Comparison of ENCODE assay signal across 18 cellular contexts in genomic region chr14:72444701-72445100, GRCh38.
DNase-seq lines count a peak whose midpoint lies in the region; ATAC-seq and TF ChIP-seq lines count a peak whose summit lies in the region.
"Had no signal": no experiment of that assay in that cellular context is flagged by ENCODE, and none has a peak within 500 bp of the region (broad histone marks: within the 10 kb centered on the region; RNA-seq: fewer than 3 reads in every experiment).

No MANE protein-coding gene starts in this region.

- H3K36me3 ChIP-seq in right lobe of liver, result no peaks in the 10 kb centered on the region
- H3K36me3 ChIP-seq: upper lobe of left lung had no signal

- H3K4me3 ChIP-seq in right lobe of liver, result no peak overlapping the region
- H3K4me3 ChIP-seq: body of pancreas, dorsolateral prefrontal cortex, K562, PC-9, upper lobe of left lung had no signal

- no peak overlapping the region for H3K27ac Mint-ChIP-seq in immature natural killer cell
- H3K27ac Mint-ChIP-seq: H9 had no signal

- H3K9me3 ChIP-seq in right lobe of liver, result no peaks in the 10 kb centered on the region
- H3K9me3 ChIP-seq: body of pancreas, upper lobe of left lung had no signal

- TF ChIP-seq CTCF in right lobe of liver (IDR thresholded peaks at IDR 0.05), result no peak

- peaks cover 0 to 6% (median 1%) of the 10 kb centered on the region in 3 donors for H3K27me3 Mint-ChIP-seq in immature natural killer cell (ENCODE audit: low read depth in 3 of 3)

- no peaks in the 10 kb centered on the region for H3K36me3 Mint-ChIP-seq in immature natural killer cell

- intact Hi-C loops in left ventricle myocardium superior (cut with micrococcal nuclease), result no loop called here
- intact Hi-C loops in right lobe of liver (cut with DNase I), result no loop called here

- H3K4me3 Mint-ChIP-seq in immature natural killer cell, result peak overlapping the region in 3 of 5 donors; percentile 71 to 81 (median 76)
- H3K4me3 Mint-ChIP-seq: H9 had no signal

- WGBS in right lobe of liver (ENCODE audit: insufficient coverage, low coverage, low lambda C conversion rate, missing lambda C conversion rate), result 63% methylated on average over 3 of the region's 6 CpGs

- H3K4me1 ChIP-seq in right lobe of liver, result no peaks in the 10 kb centered on the region
- H3K4me1 ChIP-seq: body of pancreas, upper lobe of left lung had no signal

- H3K9me3 Mint-ChIP-seq in immature natural killer cell, result no peaks in the 10 kb centered on the region
- H3K9me3 Mint-ChIP-seq: H9 had no signal

- ATAC-seq in left ventricle myocardium superior (no peak), right lobe of liver (no peak)
- ATAC-seq: body of pancreas, K562 had no signal

- TF ChIP-seq POLR2A in right lobe of liver (IDR thresholded peaks at IDR 0.05), result no peak

- DNase-seq in NCI-H524 (lab: John Stamatoyannopoulos, UW), result peak; percentile 26 to 69
- DNase-seq in NCI-H524 treated with DMSO at 0.1 percent for 48 hours (lab: John Stamatoyannopoulos, UW), result no peak
- DNase-seq in EL, result peak; percentile 12
- DNase-seq in RPMI7951 (ENCODE audit: low read depth), result peak; percentile 31
- no peak for DNase-seq in immature natural killer cell
- no peak for DNase-seq in left ventricle myocardium superior
- no peak for DNase-seq in right lobe of liver
- no peak for DNase-seq in NCI-H2171 (lab: John Stamatoyannopoulos, UW)
- DNase-seq: activated gamma-delta T cell, body of pancreas, dorsolateral prefrontal cortex, H9, hippocampal formation, NCI-H1417, NCI-H2227 treated with DMSO at 0.1 percent for 48 hours, PC-9, upper lobe of left lung had no signal

- no peaks in the 10 kb centered on the region for H3K27me3 ChIP-seq in right lobe of liver
- H3K27me3 ChIP-seq: body of pancreas, dorsolateral prefrontal cortex, upper lobe of left lung had no signal

- H3K27ac ChIP-seq in right lobe of liver, result no peak overlapping the region
- H3K27ac ChIP-seq: body of pancreas, PC-9, upper lobe of left lung had no signal

- H3K4me1 Mint-ChIP-seq in immature natural killer cell, result peaks cover 56 to 60% of the 10 kb centered on the region in 2 donors
- H3K4me1 Mint-ChIP-seq: H9 had no signal

Comparison
In these comparisons a context has a peak if more than half of its experiments do, and no peak if none do; other contexts are left out.
1. DNase-seq: peak in NCI-H524 (2 of 2), EL (single experiment) and RPMI7951 (single experiment); none in NCI-H524 treated with DMSO at 0.1 percent for 48 hours (single experiment), immature natural killer cell (0 of 3), left ventricle myocardium superior (single experiment), right lobe of liver (0 of 3) and NCI-H2171 (single experiment).